ENCODE assay signal across 8 cellular contexts in genomic region chr6:112253505-112253841, GRCh38. TPM values are rescaled to one million over a fixed set of nuclear protein-coding genes. Genes with fewer than 3 reads are reported as not detected.
DNase-seq lines count a peak whose midpoint lies in the region; ATAC-seq and TF ChIP-seq lines count a peak whose summit lies in the region.

No MANE protein-coding gene starts in this region.

- H3K9me3 ChIP-seq in WERI-Rb-1 (ENCODE audit: severe bottlenecking) (no peaks in the 10 kb centered on the region), ovary (no peaks in the 10 kb centered on the region)

- no peak for TF ChIP-seq EP300 in ovary (IDR thresholded peaks at IDR 0.05)

- TF ChIP-seq POLR2A in ovary (IDR thresholded peaks at IDR 0.05) = no peak

- no peak for TF ChIP-seq CTCF in WERI-Rb-1 (IDR thresholded peaks at IDR 0.05; ENCODE audit: low read depth, low read length)
- no peak for TF ChIP-seq CTCF in ovary (IDR thresholded peaks at IDR 0.05)
- TF ChIP-seq CTCF in omental fat pad (IDR thresholded peaks at IDR 0.05) = no peak

- no peak overlapping the region for H3K27ac ChIP-seq in WERI-Rb-1
- H3K27ac ChIP-seq in ovary = peak overlapping the region; percentile 31 to 76

- WGBS in ovary, 3 donors = 0 to 1% (median 0%) methylated on average over 8 of the region's 8 CpGs

- intact Hi-C loops in ovary (cut with DNase I) = loop anchor here in 1 of 4 donors (5.0 kb wide), 1 partner anchor 51 kb away; no protein-coding TSS in a partner anchor

- H3K27me3 ChIP-seq in WERI-Rb-1 (ENCODE audit: insufficient read depth, low read depth, severe bottlenecking) = peaks cover 23% of the 10 kb centered on the region
- no peaks in the 10 kb centered on the region for H3K27me3 ChIP-seq in ovary

- peaks cover 6% of the 10 kb centered on the region for H3K4me1 ChIP-seq in ovary (ENCODE audit: insufficient read depth)

- DNase-seq in HCEC 1CT (peak; percentile 40), WERI-Rb-1 (no peak), globus pallidus (ENCODE audit: low spot score) (peak; percentile 29), ovary (no peak), omental fat pad (ENCODE audit: low spot score) (no peak), RKO (ENCODE audit: low spot score) (no peak), NCI-H446 treated with DMSO at 0.1 percent for 48 hours (lab: John Stamatoyannopoulos, UW) (no peak)

- H3K4me3 ChIP-seq in WERI-Rb-1 (ENCODE audit: low read depth, low read length) (peak overlapping the region; percentile 47), ovary (peak overlapping the region; percentile 83)

- no peaks in the 10 kb centered on the region for H3K36me3 ChIP-seq in WERI-Rb-1
- no peaks in the 10 kb centered on the region for H3K36me3 ChIP-seq in ovary

- ATAC-seq in omental fat pad (ENCODE audit: low FRiP score) = no peak
- ATAC-seq in HG03025 (IDR thresholded peaks at IDR 0.05; ENCODE audit: low FRiP score, unreplicated experiment) = no peak

RNA-seq across cellular contexts. Expression of gene LAMA4, which starts 0.9 kb away (rescaled TPM):
- total RNA-seq in ovary = 10 to 100 TPM; 29.0 to 92.8 (median 42.5) TPM
- polyA plus RNA-seq in ovary = 10 to 100 TPM; 32.3 to 84.7 TPM
- total RNA-seq in omental fat pad = 100 to 1,000 TPM; 189 to 459 (median 376) TPM

Comparison
In these comparisons a context has a peak if more than half of its experiments do, and no peak if none do; other contexts are left out.
1. DNase-seq: peak in HCEC 1CT (single experiment) and globus pallidus (single experiment); none in WERI-Rb-1 (single experiment), ovary (0 of 5), omental fat pad (single experiment), RKO (single experiment) and NCI-H446 treated with DMSO at 0.1 percent for 48 hours (single experiment).